ENCODE assay signal across 21 cellular contexts in genomic region chr6:10221186-10221585, GRCh38.
"Had no signal": no experiment of that assay in that cellular context is flagged by ENCODE, and none has a peak within 500 bp of the region (broad histone marks: within the 10 kb centered on the region; RNA-seq: fewer than 3 reads in every experiment).

No MANE protein-coding gene starts in this region.

- H3K9ac ChIP-seq: parathyroid adenoma had no signal

- H3K4me3 ChIP-seq: dorsolateral prefrontal cortex, gastrocnemius medialis, lung, prostate gland, right atrium auricular region, stomach, thyroid gland had no signal

- H3K4me3 Mint-ChIP-seq: memory B cell; naive B cell; natural killer cell treated with Interleukin-12 subunit alpha and Interleukin-12 subunit beta and Interleukin-15 and Interleukin-18, amount 100 ng/mL, for 72 hours; neural crest cell; stimulated activated effector memory CD8-positive, alpha-beta T cell treated with anti-CD3 and anti-CD28 coated beads, Interleukin-12 subunit alpha, Interleukin-12 subunit beta, amount 100 ng/mL, for 72 hours had no signal

- H2AFZ ChIP-seq: parathyroid adenoma had no signal

- H3K79me2 ChIP-seq: parathyroid adenoma had no signal

- H3K4me1 ChIP-seq: gastrocnemius medialis, parathyroid adenoma, prostate gland, right atrium auricular region, stomach, thyroid gland had no signal

- H3K27ac Mint-ChIP-seq: memory B cell; naive B cell; natural killer cell treated with Interleukin-12 subunit alpha and Interleukin-12 subunit beta and Interleukin-15 and Interleukin-18, amount 100 ng/mL, for 72 hours; stimulated activated effector memory CD8-positive, alpha-beta T cell treated with anti-CD3 and anti-CD28 coated beads, Interleukin-12 subunit alpha, Interleukin-12 subunit beta, amount 100 ng/mL, for 72 hours had no signal

- H3K27me3 ChIP-seq: gastrocnemius medialis, neutrophil, right atrium auricular region, stomach, thyroid gland had no signal

- H3K36me3 ChIP-seq: gastrocnemius medialis, neutrophil, prostate gland, right atrium auricular region, stomach, thyroid gland had no signal

- H3K9me3 ChIP-seq: gastrocnemius medialis, neutrophil, prostate gland, right atrium auricular region, stomach, thyroid gland had no signal

- H3K4me1 Mint-ChIP-seq: memory B cell; naive B cell; stimulated activated effector memory CD8-positive, alpha-beta T cell treated with anti-CD3 and anti-CD28 coated beads, Interleukin-12 subunit alpha, Interleukin-12 subunit beta, amount 100 ng/mL, for 72 hours had no signal

- H3K27me3 Mint-ChIP-seq: memory B cell; natural killer cell treated with Interleukin-12 subunit alpha and Interleukin-12 subunit beta and Interleukin-15 and Interleukin-18, amount 100 ng/mL, for 72 hours had no signal

- DNase-seq: dorsolateral prefrontal cortex; effector CD4-positive, alpha-beta T cell; gastrocnemius medialis; head of caudate nucleus; kidney; naive B cell; stimulated activated CD4-positive, alpha-beta T cell treated with anti-CD3 and anti-CD28 coated beads, Interleukin-2, amount 100 ng/mL, for 24 hours; stimulated activated CD4-positive, alpha-beta T cell treated with anti-CD3 and anti-CD28 coated beads, Interleukin-4, amount 100 ng/mL, for 24 hours; stimulated activated naive CD4-positive, alpha-beta T cell treated with Interleukin-2 at 50 U/mL for 16 hours; stomach; thyroid gland; trophoblast cell had no signal

- H3K36me3 Mint-ChIP-seq: naive B cell; natural killer cell treated with Interleukin-12 subunit alpha and Interleukin-12 subunit beta and Interleukin-15 and Interleukin-18, amount 100 ng/mL, for 72 hours; stimulated activated effector memory CD8-positive, alpha-beta T cell treated with anti-CD3 and anti-CD28 coated beads, Interleukin-12 subunit alpha, Interleukin-12 subunit beta, amount 100 ng/mL, for 72 hours had no signal

- H3K27ac ChIP-seq: dorsolateral prefrontal cortex, gastrocnemius medialis, neutrophil, parathyroid adenoma, prostate gland, right atrium auricular region, stomach, thyroid gland had no signal
